10 cellular contexts compared by ENCODE assay signal in genomic region chr10:3426190-3426845, GRCh38.
DNase-seq lines count a peak whose midpoint lies in the region; ATAC-seq, FAIRE-seq and TF ChIP-seq lines count a peak whose summit lies in the region.
"Had no signal": no experiment of that assay in that cellular context is flagged by ENCODE, and none has a peak within 500 bp of the region (broad histone marks: within the 10 kb centered on the region; RNA-seq: fewer than 3 reads in every experiment).

No MANE protein-coding gene starts in this region.

- no peaks in the 10 kb centered on the region for H3K79me2 ChIP-seq in DND-41 (ENCODE audit: insufficient read depth, low read length)

- H3K4me1 ChIP-seq in DND-41 (ENCODE audit: insufficient read depth, low read length) (peaks cover 9% of the 10 kb centered on the region), aorta (ENCODE audit: control insufficient read depth in 1 of 2, insufficient read depth in 2 of 2, low read length in 2 of 2) (peaks cover 0 to 1% of the 10 kb centered on the region in 2 donors)

- intact Hi-C loops in aorta (cut with DNase I), result no loop called here

- no peaks in the 10 kb centered on the region for H4K20me1 ChIP-seq in DND-41 (ENCODE audit: insufficient read depth, low read length)

- H3K27me3 ChIP-seq in DND-41 (ENCODE audit: insufficient read depth, low read length, poor library complexity) (no peaks in the 10 kb centered on the region), aorta (ENCODE audit: control insufficient read depth in 1 of 2, insufficient read depth in 2 of 2, low read length in 1 of 2) (no peaks in the 10 kb centered on the region)
- H3K27me3 ChIP-seq: vagina had no signal

- 57 to 64% methylated on average over 3 of the region's 3 CpGs for WGBS in aorta, 2 donors

- H3K4me2 ChIP-seq in DND-41 (ENCODE audit: insufficient read depth, low read length), result no peak overlapping the region

- no peaks in the 10 kb centered on the region for H3K36me3 ChIP-seq in DND-41 (ENCODE audit: insufficient read depth, low read length)
- H3K36me3 ChIP-seq in aorta (ENCODE audit: control insufficient read depth in 1 of 2, insufficient read depth in 2 of 2, low read length in 1 of 2), result no peaks in the 10 kb centered on the region
- H3K36me3 ChIP-seq: vagina had no signal

- H3K27ac ChIP-seq in DND-41 (ENCODE audit: low read length) (no peak overlapping the region), aorta (ENCODE audit: low read depth in 1 of 2, low read length in 2 of 2) (no peak overlapping the region)
- H3K27ac ChIP-seq: vagina had no signal

- TF ChIP-seq CTCF in DND-41 (IDR thresholded peaks at IDR 0.05; ENCODE audit: borderline replicate concordance, extremely low read depth, low read length, poor library complexity, severe bottlenecking) (no peak), fibroblast of mammary gland (conservative IDR thresholded peaks at IDR 0.05; ENCODE audit: control insufficient read depth, insufficient read depth, low read depth, low read length) (no peak)

- H2AFZ ChIP-seq in DND-41 (ENCODE audit: low read depth, low read length), result no peak overlapping the region

- ATAC-seq in DND-41 (ENCODE audit: insufficient read depth, low read depth) (no peak), aorta (ENCODE audit: low FRiP score) (no peak)

- no peak overlapping the region for H3K9ac ChIP-seq in DND-41 (ENCODE audit: low read depth, low read length)

- DNase-seq in DND-41 (peak; percentile 1), RCC 7860 (ENCODE audit: low spot score) (peak; percentile 72), fibroblast of mammary gland (ENCODE audit: low read depth) (peak; percentile 81), non-pigmented ciliary epithelial cell (ENCODE audit: low read depth) (peak; percentile 65), frontal cortex (ENCODE audit: low spot score in 2 of 2) (no peak), aorta (no peak), cerebellum (ENCODE audit: low spot score) (no peak), RKO (ENCODE audit: low spot score) (no peak)
- DNase-seq: occipital lobe had no signal

- FAIRE-seq in RCC 7860 (lab: Jason Lieb, UNC), result peak; percentile 95
- FAIRE-seq in frontal cortex (lab: Jason Lieb, UNC), result no peak

- H3K9me3 ChIP-seq in DND-41 (ENCODE audit: insufficient read depth, low read length, severe bottlenecking) (peaks cover 8% of the 10 kb centered on the region), aorta (ENCODE audit: control insufficient read depth, low read length) (no peaks in the 10 kb centered on the region)
- H3K9me3 ChIP-seq: vagina had no signal

- H3K4me3 ChIP-seq in DND-41 (ENCODE audit: low read depth in 1 of 2, low read length in 2 of 2) (no peak overlapping the region), fibroblast of mammary gland (ENCODE audit: control insufficient read depth, low read depth, low read length) (no peak overlapping the region), aorta (ENCODE audit: low read length in 2 of 2) (no peak overlapping the region)
- H3K4me3 ChIP-seq: vagina had no signal

Comparison
In these comparisons a context has a peak if more than half of its experiments do, and no peak if none do; other contexts are left out.
1. DNase-seq: peak in DND-41 (single experiment), RCC 7860 (single experiment), fibroblast of mammary gland (single experiment) and non-pigmented ciliary epithelial cell (single experiment); none in frontal cortex (0 of 2), aorta (0 of 2), cerebellum (single experiment) and RKO (single experiment).